ENCODE assay signal across 26 cellular contexts in genomic region chr11:33558097-33558496, GRCh38.
"Had no signal": no experiment of that assay in that cellular context is flagged by ENCODE, and none has a peak within 500 bp of the region (broad histone marks: within the 10 kb centered on the region; RNA-seq: fewer than 3 reads in every experiment).

No MANE protein-coding gene starts in this region.

- H3K79me2 ChIP-seq: hepatocyte had no signal

- H3K4me1 Mint-ChIP-seq: activated B cell treated with CpG ODN at 0.5 μM for 24 hours; immature natural killer cell; naive thymus-derived CD8-positive, alpha-beta T cell; T-helper 17 cell had no signal

- H3K27me3 Mint-ChIP-seq: progenitor cell of endocrine pancreas had no signal

- H3K36me3 Mint-ChIP-seq: activated CD4-positive, alpha-beta memory T cell treated with anti-CD3 and anti-CD28 coated beads for 36 hours; activated naive CD8-positive, alpha-beta T cell treated with anti-CD3 and anti-CD28 coated beads, Interleukin-2, amount 10 ng/mL, durations not matched to agents 7 days and 5 days; immature natural killer cell; naive thymus-derived CD8-positive, alpha-beta T cell had no signal

- H2AFZ ChIP-seq: hepatocyte had no signal

- DNase-seq: activated B cell treated with CpG ODN at 0.5 μM for 24 hours; activated CD4-positive, alpha-beta memory T cell treated with anti-CD3 and anti-CD28 coated beads for 36 hours; activated CD4-positive, alpha-beta T cell treated with anti-CD3 and anti-CD28 coated beads for 4 hours; activated effector memory CD4-positive, alpha-beta T cell treated with Interleukin-2 at 50 U/mL for 16 hours; activated naive CD4-positive, alpha-beta T cell treated with anti-CD3 and anti-CD28 coated beads for 36 hours; activated naive CD8-positive, alpha-beta T cell treated with anti-CD3 and anti-CD28 coated beads, Interleukin-2, amount 10 ng/mL, durations not matched to agents 7 days and 5 days; activated T-cell treated with anti-CD3 and anti-CD28 coated beads, Interleukin-2, amount 50 U/mL, for 72 hours; amygdala; body of pancreas; dermis blood vessel endothelial cell; effector memory CD4-positive, alpha-beta T cell; glutamatergic neuron; immature natural killer cell; naive thymus-derived CD8-positive, alpha-beta T cell; retina; stimulated activated CD4-positive, alpha-beta T cell treated with anti-CD3 and anti-CD28 coated beads, Interleukin-2, amount 100 ng/mL, for 48 hours; stimulated activated CD8-positive, alpha-beta memory T cell treated with anti-CD3 and anti-CD28 coated beads, Interleukin-4, amount 100 ng/mL, for 48 hours; stimulated activated naive CD4-positive, alpha-beta T cell; T-helper 17 cell had no signal

- H3K36me3 ChIP-seq: esophagus muscularis mucosa, thoracic aorta, upper lobe of left lung had no signal

- H3K9me3 ChIP-seq: body of pancreas, esophagus muscularis mucosa, thoracic aorta, upper lobe of left lung had no signal

- H3K4me2 ChIP-seq: hepatocyte had no signal

- H3K4me1 ChIP-seq: body of pancreas, esophagus muscularis mucosa, upper lobe of left lung had no signal

- H3K4me3 ChIP-seq: body of pancreas, esophagus muscularis mucosa, hepatocyte, lung, thoracic aorta, upper lobe of left lung had no signal

- H3K9me3 Mint-ChIP-seq: activated CD4-positive, alpha-beta memory T cell treated with anti-CD3 and anti-CD28 coated beads for 36 hours; activated naive CD4-positive, alpha-beta T cell treated with anti-CD3 and anti-CD28 coated beads for 36 hours; activated naive CD8-positive, alpha-beta T cell treated with anti-CD3 and anti-CD28 coated beads, Interleukin-2, amount 10 ng/mL, durations not matched to agents 7 days and 5 days; activated T-cell treated with anti-CD3 and anti-CD28 coated beads, Interleukin-2, amount 50 U/mL, for 72 hours; immature natural killer cell; naive thymus-derived CD8-positive, alpha-beta T cell had no signal

- H3K27ac ChIP-seq: body of pancreas, esophagus muscularis mucosa, hepatocyte, thoracic aorta, upper lobe of left lung had no signal

- H3K27ac Mint-ChIP-seq: activated B cell treated with CpG ODN at 0.5 μM for 24 hours; activated CD4-positive, alpha-beta memory T cell treated with anti-CD3 and anti-CD28 coated beads for 36 hours; activated naive CD4-positive, alpha-beta T cell treated with anti-CD3 and anti-CD28 coated beads for 36 hours; activated naive CD8-positive, alpha-beta T cell treated with anti-CD3 and anti-CD28 coated beads, Interleukin-2, amount 10 ng/mL, durations not matched to agents 7 days and 5 days; activated T-cell treated with anti-CD3 and anti-CD28 coated beads, Interleukin-2, amount 50 U/mL, for 72 hours; immature natural killer cell; naive thymus-derived CD8-positive, alpha-beta T cell; progenitor cell of endocrine pancreas; T-helper 17 cell had no signal

- H3K4me3 Mint-ChIP-seq: activated B cell treated with CpG ODN at 0.5 μM for 24 hours; activated CD4-positive, alpha-beta memory T cell treated with anti-CD3 and anti-CD28 coated beads for 36 hours; activated naive CD4-positive, alpha-beta T cell treated with anti-CD3 and anti-CD28 coated beads for 36 hours; activated naive CD8-positive, alpha-beta T cell treated with anti-CD3 and anti-CD28 coated beads, Interleukin-2, amount 10 ng/mL, durations not matched to agents 7 days and 5 days; activated T-cell treated with anti-CD3 and anti-CD28 coated beads, Interleukin-2, amount 50 U/mL, for 72 hours; immature natural killer cell; naive thymus-derived CD8-positive, alpha-beta T cell; T-helper 17 cell had no signal

- ATAC-seq: activated T-cell treated with anti-CD3 and anti-CD28 coated beads, Interleukin-2, amount 50 U/mL, for 72 hours; body of pancreas; left lobe of liver; naive thymus-derived CD8-positive, alpha-beta T cell; T-helper 17 cell had no signal

- H3K27me3 ChIP-seq: body of pancreas, esophagus muscularis mucosa, hepatocyte, upper lobe of left lung had no signal
